1 cellular context compared by ENCODE assay signal in the genomic region with DNA sequence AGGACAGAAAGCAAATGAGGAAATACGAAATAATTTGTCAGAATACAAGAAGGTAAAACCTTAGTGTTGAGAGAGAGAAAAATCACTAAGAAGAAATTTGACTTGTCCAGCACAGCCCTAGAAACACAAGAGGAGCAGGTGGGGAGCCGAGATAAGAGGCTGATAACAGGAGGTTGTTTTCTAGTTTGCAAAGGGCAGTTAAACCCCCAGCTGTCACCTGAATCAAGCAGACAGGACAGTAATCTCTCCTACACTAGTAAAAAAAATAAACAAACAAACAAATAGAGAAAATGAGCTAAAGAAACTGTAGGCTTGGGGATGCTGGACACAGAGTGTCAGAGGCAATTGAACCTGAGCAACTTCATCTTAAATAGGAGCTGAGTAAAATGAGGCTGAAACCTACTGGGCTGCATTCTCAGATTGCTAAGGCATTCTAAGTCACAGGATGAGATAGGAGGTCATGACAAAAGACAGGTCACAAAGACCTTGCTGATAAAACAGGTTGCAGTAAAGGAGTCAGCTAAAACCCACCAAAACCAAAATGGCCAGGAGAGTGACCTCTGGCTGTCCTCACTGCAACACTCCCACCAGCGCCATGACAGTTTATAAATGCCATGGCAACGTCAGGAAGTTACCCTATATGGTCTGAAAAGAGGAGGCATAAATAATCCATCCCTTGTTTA.
TF ChIP-seq lines count a peak whose summit lies in the region.

No MANE protein-coding gene starts in this region.

TF ChIP-seq in K562, 482 proteins besides CTCF, POLR2A, EP300 and RAD21 (continued from another document and continues in another):
- TF ChIP-seq PREB (CRISPR knock-in tag; IDR thresholded peaks at IDR 0.05) (no peak), ZNF766 (CRISPR knock-in tag; conservative IDR thresholded peaks at IDR 0.05) (no peak), ELF2 (CRISPR knock-in tag; IDR thresholded peaks at IDR 0.05) (no peak), CHAMP1 (IDR thresholded peaks at IDR 0.05) (no peak), EGR1 (conservative IDR thresholded peaks at IDR 0.05) (no peak), ZNF316 (IDR thresholded peaks at IDR 0.05) (no peak), MYNN (IDR thresholded peaks at IDR 0.05) (no peak), MYNN (CRISPR knock-in tag; IDR thresholded peaks at IDR 0.05) (no peak), PML (IDR thresholded peaks at IDR 0.05; ENCODE audit: low read length) (peak; percentile 73), THRAP3 (IDR thresholded peaks at IDR 0.05; ENCODE audit: borderline replicate concordance) (no peak), ZEB2 (IDR thresholded peaks at IDR 0.05) (peak; percentile 92), KLF1 (tag; IDR thresholded peaks at IDR 0.05) (peak; percentile 60; the same call in 1 of the 2 replicates), ZNF165 (CRISPR knock-in tag; IDR thresholded peaks at IDR 0.05; ENCODE audit: borderline replicate concordance) (no peak), SMARCA4 (IDR thresholded peaks at IDR 0.05) (peak; percentile 91), ZBTB7A (IDR thresholded peaks at IDR 0.05; ENCODE audit: borderline replicate concordance, control insufficient read depth, low read depth, low read length) (no peak), MECOM (CRISPR knock-in tag; IDR thresholded peaks at IDR 0.05) (no peak), ZSCAN29 (IDR thresholded peaks at IDR 0.05) (no peak), ZC3H4 (CRISPR knock-in tag; IDR thresholded peaks at IDR 0.05; ENCODE audit: borderline replicate concordance) (no peak), GABPB1 (CRISPR knock-in tag; IDR thresholded peaks at IDR 0.05) (no peak), GATA2 (CRISPR knock-in tag; IDR thresholded peaks at IDR 0.05) (peak; percentile 47; the same call in 1 of the 2 replicates), WHSC1 (IDR thresholded peaks at IDR 0.05; ENCODE audit: low read length) (no peak), CBX2 (IDR thresholded peaks at IDR 0.05; ENCODE audit: insufficient read depth, low read length, poor library complexity, severe bottlenecking) (no peak), ATF7 (IDR thresholded peaks at IDR 0.05) (no peak), FOS (IDR thresholded peaks at IDR 0.05; ENCODE audit: extremely low read depth, insufficient read length) (no peak), RB1 (IDR thresholded peaks at IDR 0.05; ENCODE audit: low read depth) (no peak), ZNF586 (CRISPR knock-in tag; conservative IDR thresholded peaks at IDR 0.05) (no peak), ZNF436 (CRISPR knock-in tag; IDR thresholded peaks at IDR 0.05) (no peak), MTF1 (CRISPR knock-in tag; IDR thresholded peaks at IDR 0.05; ENCODE audit: borderline replicate concordance) (no peak), YY1 (IDR thresholded peaks at IDR 0.05; ENCODE audit: borderline replicate concordance in 1 of 3, control insufficient read depth in 1 of 3, extremely low read depth in 1 of 3, insufficient read depth in 3 of 3, insufficient read length in 1 of 3, insufficient replicate concordance in 2 of 3, low read depth in 1 of 3, low read length in 2 of 3) (peak in 2 of 3 experiments; percentile 74 to 88), CBX8 (IDR thresholded peaks at IDR 0.05; ENCODE audit: borderline replicate concordance, extremely low read depth, low read depth, low read length, poor library complexity, severe bottlenecking) (no peak), SMARCC2 (IDR thresholded peaks at IDR 0.05; ENCODE audit: low read depth) (peak; percentile 75; the same call in 1 of the 2 replicates), IRF9 (tag; IDR thresholded peaks at IDR 0.05) (no peak), SAFB (IDR thresholded peaks at IDR 0.05; ENCODE audit: borderline replicate concordance, low read depth, low read length) (no peak), CEBPZ (IDR thresholded peaks at IDR 0.05; ENCODE audit: borderline replicate concordance, low read depth, low read length) (no peak), ZNF75A (CRISPR knock-in tag; IDR thresholded peaks at IDR 0.05) (no peak), ESRRB (CRISPR knock-in tag; IDR thresholded peaks at IDR 0.05; ENCODE audit: borderline replicate concordance) (no peak), KLF10 (CRISPR knock-in tag; IDR thresholded peaks at IDR 0.05) (no peak), ZNF699 (CRISPR knock-in tag; IDR thresholded peaks at IDR 0.05; ENCODE audit: insufficient replicate concordance) (no peak), TAF15 (IDR thresholded peaks at IDR 0.05; ENCODE audit: low read depth, low read length) (no peak), FOXA3 (CRISPR knock-in tag; conservative IDR thresholded peaks at IDR 0.05 in 1 of 2, IDR thresholded peaks at IDR 0.05 in 1 of 2) (no peak), ZNF778 (CRISPR knock-in tag; IDR thresholded peaks at IDR 0.05) (no peak), HDAC2 (IDR thresholded peaks at IDR 0.05) (peak; percentile 57; the same call in 1 of the 2 replicates), EP400 (IDR thresholded peaks at IDR 0.05) (no peak)
- TF ChIP-seq, protein P1, sequence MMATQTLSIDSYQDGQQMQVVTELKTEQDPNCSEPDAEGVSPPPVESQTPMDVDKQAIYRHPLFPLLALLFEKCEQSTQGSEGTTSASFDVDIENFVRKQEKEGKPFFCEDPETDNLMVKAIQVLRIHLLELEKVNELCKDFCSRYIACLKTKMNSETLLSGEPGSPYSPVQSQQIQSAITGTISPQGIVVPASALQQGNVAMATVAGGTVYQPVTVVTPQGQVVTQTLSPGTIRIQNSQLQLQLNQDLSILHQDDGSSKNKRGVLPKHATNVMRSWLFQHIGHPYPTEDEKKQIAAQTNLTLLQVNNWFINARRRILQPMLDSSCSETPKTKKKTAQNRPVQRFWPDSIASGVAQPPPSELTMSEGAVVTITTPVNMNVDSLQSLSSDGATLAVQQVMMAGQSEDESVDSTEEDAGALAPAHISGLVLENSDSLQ (IDR thresholded peaks at IDR 0.05) = peak; percentile 74
- TF ChIP-seq, protein P2, sequence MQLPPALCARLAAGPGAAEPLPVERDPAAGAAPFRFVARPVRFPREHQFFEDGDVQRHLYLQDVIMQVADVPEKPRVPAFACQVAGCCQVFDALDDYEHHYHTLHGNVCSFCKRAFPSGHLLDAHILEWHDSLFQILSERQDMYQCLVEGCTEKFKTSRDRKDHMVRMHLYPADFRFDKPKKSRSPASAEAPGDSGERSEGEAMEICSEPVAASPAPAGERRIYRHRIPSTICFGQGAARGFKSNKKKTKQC (CRISPR knock-in tag; IDR thresholded peaks at IDR 0.05) = no peak
- TF ChIP-seq, protein P3, sequence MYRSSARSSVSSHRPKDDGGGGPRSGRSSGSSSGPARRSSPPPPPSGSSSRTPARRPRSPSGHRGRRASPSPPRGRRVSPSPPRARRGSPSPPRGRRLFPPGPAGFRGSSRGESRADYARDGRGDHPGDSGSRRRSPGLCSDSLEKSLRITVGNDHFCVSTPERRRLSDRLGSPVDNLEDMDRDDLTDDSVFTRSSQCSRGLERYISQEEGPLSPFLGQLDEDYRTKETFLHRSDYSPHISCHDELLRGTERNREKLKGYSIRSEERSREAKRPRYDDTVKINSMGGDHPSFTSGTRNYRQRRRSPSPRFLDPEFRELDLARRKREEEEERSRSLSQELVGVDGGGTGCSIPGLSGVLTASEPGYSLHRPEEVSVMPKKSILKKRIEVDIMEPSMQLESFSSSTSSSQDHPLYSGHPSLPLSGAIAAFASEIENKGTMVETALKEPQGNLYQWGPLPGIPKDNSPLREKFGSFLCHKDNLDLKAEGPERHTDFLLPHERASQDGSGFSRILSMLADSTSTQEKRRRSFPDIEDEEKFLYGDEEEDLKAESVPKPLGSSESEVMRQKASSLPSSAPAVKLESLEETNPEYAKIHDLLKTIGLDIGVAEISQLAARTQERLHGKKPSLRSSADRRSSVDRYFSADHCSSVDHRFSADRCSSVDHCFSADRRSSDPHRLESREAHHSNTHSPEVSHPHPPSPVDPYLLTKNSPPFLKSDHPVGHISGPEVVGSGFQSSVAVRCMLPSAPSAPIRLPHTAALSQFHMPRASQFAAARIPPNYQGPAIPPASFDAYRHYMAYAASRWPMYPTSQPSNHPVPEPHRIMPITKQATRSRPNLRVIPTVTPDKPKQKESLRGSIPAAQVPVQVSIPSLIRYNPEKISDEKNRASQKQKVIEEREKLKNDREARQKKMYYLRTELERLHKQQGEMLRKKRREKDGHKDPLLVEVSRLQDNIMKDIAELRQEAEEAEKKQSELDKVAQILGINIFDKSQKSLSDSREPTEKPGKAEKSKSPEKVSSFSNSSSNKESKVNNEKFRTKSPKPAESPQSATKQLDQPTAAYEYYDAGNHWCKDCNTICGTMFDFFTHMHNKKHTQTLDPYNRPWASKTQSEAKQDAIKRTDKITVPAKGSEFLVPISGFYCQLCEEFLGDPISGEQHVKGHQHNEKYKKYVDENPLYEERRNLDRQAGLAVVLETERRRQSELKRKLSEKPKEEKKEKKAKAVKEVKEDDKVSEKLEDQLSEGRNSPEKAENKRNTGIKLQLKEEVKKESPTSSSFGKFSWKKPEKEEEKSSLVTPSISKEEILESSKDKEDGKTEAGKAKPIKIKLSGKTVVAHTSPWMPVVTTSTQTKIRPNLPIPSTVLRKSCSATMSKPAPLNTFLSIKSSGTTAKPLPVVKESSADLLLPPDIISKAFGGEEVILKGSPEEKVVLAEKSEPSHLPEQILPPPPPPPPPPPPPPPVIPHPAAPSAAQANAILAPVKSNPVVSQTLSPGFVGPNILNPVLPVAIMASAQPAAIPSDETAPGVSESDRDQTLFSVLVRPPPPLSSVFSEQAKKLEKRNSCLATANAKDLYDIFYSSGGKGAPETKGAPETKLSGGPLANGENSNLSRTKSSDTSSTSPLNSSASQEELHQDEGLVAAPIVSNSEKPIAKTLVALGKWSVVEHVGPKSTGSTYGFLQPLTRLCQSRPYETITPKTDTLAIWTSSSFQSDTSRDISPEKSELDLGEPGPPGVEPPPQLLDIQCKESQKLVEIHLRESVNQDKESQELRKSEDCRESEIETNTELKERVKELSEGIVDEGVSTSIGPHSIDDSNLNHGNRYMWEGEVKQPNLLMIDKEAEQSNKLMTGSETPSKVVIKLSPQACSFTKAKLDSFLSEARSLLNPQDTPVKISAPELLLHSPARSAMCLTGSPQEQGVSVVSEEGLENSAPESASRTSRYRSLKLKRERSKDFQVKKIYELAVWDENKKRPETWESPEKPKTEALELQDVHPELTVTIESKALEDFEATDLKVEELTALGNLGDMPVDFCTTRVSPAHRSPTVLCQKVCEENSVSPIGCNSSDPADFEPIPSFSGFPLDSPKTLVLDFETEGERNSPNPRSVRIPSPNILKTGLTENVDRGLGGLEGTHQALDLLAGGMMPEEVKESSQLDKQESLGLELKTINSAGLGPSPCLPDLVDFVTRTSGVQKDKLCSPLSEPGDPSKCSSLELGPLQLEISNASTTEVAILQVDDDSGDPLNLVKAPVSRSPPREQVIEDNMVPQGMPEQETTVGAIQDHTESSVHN (IDR thresholded peaks at IDR 0.05; ENCODE audit: borderline replicate concordance in 1 of 2, low read depth in 1 of 2) = no peak
- TF ChIP-seq, protein P4, sequence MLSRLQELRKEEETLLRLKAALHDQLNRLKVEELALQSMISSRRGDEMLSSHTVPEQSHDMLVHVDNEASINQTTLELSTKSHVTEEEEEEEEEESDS (CRISPR knock-in tag; IDR thresholded peaks at IDR 0.05) = no peak
